Comparison of ENCODE assay signal across 8 cellular contexts in genomic region chrX:46446727-46447378, GRCh38.
A peak's percentile ranks its signal among the peaks of the same experiment; 100 is the strongest.
DNase-seq lines count a peak whose midpoint lies in the region; ATAC-seq and TF ChIP-seq lines count a peak whose summit lies in the region.

No MANE protein-coding gene starts in this region.

- peak; percentile 98 for ATAC-seq in HG02798 (IDR thresholded peaks at IDR 0.05; ENCODE audit: poor library complexity, unreplicated experiment)

- H3K27ac ChIP-seq in rectal smooth muscle tissue (ENCODE audit: low read depth, low read length) = peak overlapping the region; percentile 81
- peak overlapping the region; percentile 82 for H3K27ac ChIP-seq in vagina

- in situ Hi-C loops in GM13977 (cut with MboI; ENCODE audit: low pct_unique_long_range_greater_than_20kb, low sequenced_read_pairs, unreplicated experiment) = loop anchor here (25.0 kb wide), 1 partner anchor 90 kb away; the partner anchor contains the start of gene ZNF674

- H3K36me3 ChIP-seq in rectal smooth muscle tissue (ENCODE audit: control insufficient read depth, insufficient read depth, low read length) = no peaks in the 10 kb centered on the region
- no peaks in the 10 kb centered on the region for H3K36me3 ChIP-seq in vagina

- peak overlapping the region; percentile 75 for H3K9ac ChIP-seq in rectal smooth muscle tissue (ENCODE audit: low read length)

- intact Hi-C loops in vagina (cut with DNase I) = no loop called here

- H3K27me3 ChIP-seq in rectal smooth muscle tissue (ENCODE audit: control insufficient read depth, insufficient read depth, low read length) (no peaks in the 10 kb centered on the region), vagina (no peaks in the 10 kb centered on the region)

- H3K4me3 ChIP-seq in rectal smooth muscle tissue (ENCODE audit: low read length) (peak overlapping the region; percentile 85), vagina (peak overlapping the region; percentile 51 to 56)

- peak in 1 of 2 donors; percentile 31 for TF ChIP-seq POLR2A in vagina (IDR thresholded peaks at IDR 0.05)

- no peaks in the 10 kb centered on the region for H3K4me1 ChIP-seq in rectal smooth muscle tissue (ENCODE audit: control insufficient read depth, insufficient read depth, low read length)
- H3K4me1 ChIP-seq in vagina = peaks cover 7% of the 10 kb centered on the region

- TF ChIP-seq CTCF in GM13977 (IDR thresholded peaks at IDR 0.05; ENCODE audit: extremely low read depth, insufficient read depth, missing control alignments) = no peak
- TF ChIP-seq CTCF in vagina (IDR thresholded peaks at IDR 0.05) = no peak

- H3K9me3 ChIP-seq in vagina = no peaks in the 10 kb centered on the region

- peak; percentile 86 for DNase-seq in GM13977 (ENCODE audit: low spot score)
- DNase-seq in NCI-H1417 treated with DMSO at 0.1 percent for 48 hours (lab: John Stamatoyannopoulos, UW) = peak; percentile 68
- peak; percentile 60 to 89 (median 80) for DNase-seq in T-helper 2 cell
- DNase-seq in anterior cingulate cortex (lab: John Stamatoyannopoulos, UW) = peak in 57 of 58 donors; percentile 5 to 83 (median 66)
- peak; percentile 86 for DNase-seq in hepatic stellate cell (ENCODE audit: low spot score)
- no peak for DNase-seq in vagina (ENCODE audit: extremely low spot score in 2 of 2)

Comparison
In these comparisons a context has a peak if more than half of its experiments do, and no peak if none do; other contexts are left out.
1. DNase-seq: peak in GM13977 (single experiment), NCI-H1417 treated with DMSO at 0.1 percent for 48 hours (single experiment), T-helper 2 cell (5 of 5), anterior cingulate cortex (57 of 58) and hepatic stellate cell (single experiment); none in vagina (0 of 2).